In the genomic region with DNA sequence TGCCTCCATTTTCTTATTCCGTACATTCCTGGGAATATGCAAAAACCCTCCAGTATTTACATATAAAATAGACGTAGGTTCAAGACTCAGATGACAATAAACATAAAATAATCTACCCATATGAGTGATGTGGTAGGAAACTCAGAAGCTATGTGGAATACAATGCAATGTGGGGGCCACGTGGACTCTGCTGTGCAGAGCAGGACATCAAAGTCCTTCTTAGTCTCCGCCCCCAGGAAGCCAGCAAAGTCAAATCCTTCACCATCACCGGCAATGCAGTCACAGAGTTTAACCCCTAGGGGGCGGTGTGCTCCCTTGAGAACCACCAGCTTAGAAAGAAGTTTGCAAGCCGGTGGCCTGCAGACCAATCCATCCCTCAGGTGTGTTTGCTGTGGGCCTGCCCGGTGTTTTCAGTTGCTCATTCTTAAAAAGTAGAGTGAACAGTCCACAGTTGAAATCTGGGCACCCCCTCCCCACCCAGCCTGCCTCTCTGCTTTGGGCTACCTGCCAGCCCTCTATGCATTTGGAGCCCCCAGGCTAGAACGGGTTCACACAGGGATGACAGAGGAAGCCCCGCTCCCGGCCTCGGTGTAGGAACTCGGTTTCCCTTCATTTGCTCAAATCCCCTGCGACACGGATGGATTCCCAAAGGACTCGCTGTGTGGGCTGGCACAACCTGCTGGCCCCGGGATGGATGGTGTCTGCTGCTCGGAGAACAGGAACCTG, we compare ENCODE assay signal across 8 cellular contexts. TPM values are rescaled to one million over a fixed set of nuclear protein-coding genes. Genes with fewer than 3 reads are reported as not detected.
DNase-seq lines count a peak whose midpoint lies in the region; ATAC-seq, FAIRE-seq and TF ChIP-seq lines count a peak whose summit lies in the region.

No MANE protein-coding gene starts in this region.

- TF ChIP-seq CTCF in brain (conservative IDR thresholded peaks at IDR 0.05) = peak; percentile 80 to 90

- peaks cover 7% of the 10 kb centered on the region for H3K36me3 Mint-ChIP-seq in brain

- peak; percentile 82 for FAIRE-seq in GM19239 (lab: Jason Lieb, UNC)

- H3K27ac Mint-ChIP-seq in brain = peak overlapping the region in 3 of 5 experiments; percentile 43 to 88 (median 78)

- no peak for ATAC-seq in GM21737 (IDR thresholded peaks at IDR 0.05; ENCODE audit: unreplicated experiment)

- H3K27me3 Mint-ChIP-seq in brain = peaks cover 11% of the 10 kb centered on the region

- H3K9me3 Mint-ChIP-seq in brain = peaks cover 0 to 5% (median 0%) of the 10 kb centered on the region in 5 experiments

- no peak overlapping the region for H3K4me3 Mint-ChIP-seq in brain

- peaks cover 48% of the 10 kb centered on the region for H3K4me1 Mint-ChIP-seq in brain

- DNase-seq in ACHN (peak; percentile 77), GM19239 (ENCODE audit: insufficient read length, low spot score) (peak; percentile 76), NCI-H2081 treated with DMSO at 0.1 percent for 48 hours (lab: John Stamatoyannopoulos, UW) (peak; percentile 23), UCSD-AML1 (lab: John Stamatoyannopoulos, UW; ENCODE audit: unreplicated experiment) (peak; percentile 74), iPS DF 4.7 (ENCODE audit: extremely low read depth, low spot score) (peak; percentile 89)
- DNase-seq in stimulated activated CD4-positive, alpha-beta T cell treated with anti-CD3 and anti-CD28 coated beads, Interleukin-12 subunit alpha, Interleukin-12 subunit beta, amount 100 ng/mL, for 48 hours (ENCODE audit: low read depth in 2 of 3, low spot score in 1 of 3) = peak; percentile 70 to 87 (median 72)

- in situ Hi-C loops in ACHN (cut with HindIII; ENCODE audit: low pct_ligation_motif_present, low pct_unique_long_range_greater_than_20kb, low sequenced_read_pairs) = no loop called here

RNA-seq across cellular contexts. Expression of gene SULF2, which starts 59.9 kb away (rescaled TPM):
- 18.8 TPM for polyA plus RNA-seq in brain (ENCODE audit: insufficient read depth, low read depth, low replicate concordance)

Comparison
In these comparisons a context has a peak if more than half of its experiments do, and no peak if none do; other contexts are left out.
1. DNase-seq: peak in every context shown above with its lines; median percentile 89 in iPS DF 4.7; 77 in ACHN; 76 in GM19239; 74 in UCSD-AML1; 72 in stimulated activated CD4-positive, alpha-beta T cell treated with anti-CD3 and anti-CD28 coated beads, Interleukin-12 subunit alpha, Interleukin-12 subunit beta, amount 100 ng/mL, for 48 hours; 23 in NCI-H2081 treated with DMSO at 0.1 percent for 48 hours.